Comparison of ENCODE assay signal across 11 cellular contexts in genomic region chr7:44636041-44636580, GRCh38. TPM values are rescaled to one million over a fixed set of nuclear protein-coding genes. Genes with fewer than 3 reads are reported as not detected.
DNase-seq lines count a peak whose midpoint lies in the region; ATAC-seq and TF ChIP-seq lines count a peak whose summit lies in the region.
"Had no signal": no experiment of that assay in that cellular context is flagged by ENCODE, and none has a peak within 500 bp of the region (broad histone marks: within the 10 kb centered on the region; RNA-seq: fewer than 3 reads in every experiment).

No MANE protein-coding gene starts in this region.

- H3K9me3 ChIP-seq in gastroesophageal sphincter: no peaks in the 10 kb centered on the region

- peak overlapping the region; percentile 100 for H3K27ac Mint-ChIP-seq in stimulated activated naive B cell treated with anti-CD40 and anti-IgM and Interleukin-4, amounts not matched to agents 10 μg/mL and 1 μg/mL and 100 μg/mL, for 72 hours

- peak overlapping the region in 2 of 4 donors; percentile 76 to 85 for H3K27ac ChIP-seq in gastroesophageal sphincter

- H3K4me1 Mint-ChIP-seq in stimulated activated naive B cell treated with anti-CD40 and anti-IgM and Interleukin-4, amounts not matched to agents 10 μg/mL and 1 μg/mL and 100 μg/mL, for 72 hours: peaks cover 63 to 96% of the 10 kb centered on the region in 2 donors

- WGBS in gastroesophageal sphincter (ENCODE audit: low coverage in 1 of 2), 2 donors: 100% methylated on average over 1 of the region's 3 CpGs; no CpG with 5 or more reads in 1 of the 2 donors

- peaks cover 0 to 3% of the 10 kb centered on the region in 2 donors for H3K9me3 Mint-ChIP-seq in stimulated activated naive B cell treated with anti-CD40 and anti-IgM and Interleukin-4, amounts not matched to agents 10 μg/mL and 1 μg/mL and 100 μg/mL, for 72 hours

- no peak overlapping the region for H3K4me3 ChIP-seq in gastroesophageal sphincter

- no peaks in the 10 kb centered on the region for H3K27me3 Mint-ChIP-seq in stimulated activated naive B cell treated with anti-CD40 and anti-IgM and Interleukin-4, amounts not matched to agents 10 μg/mL and 1 μg/mL and 100 μg/mL, for 72 hours

- H3K4me3 Mint-ChIP-seq in stimulated activated naive B cell treated with anti-CD40 and anti-IgM and Interleukin-4, amounts not matched to agents 10 μg/mL and 1 μg/mL and 100 μg/mL, for 72 hours: no peak overlapping the region

- peaks cover 21 to 53% of the 10 kb centered on the region in 2 donors for H3K36me3 Mint-ChIP-seq in stimulated activated naive B cell treated with anti-CD40 and anti-IgM and Interleukin-4, amounts not matched to agents 10 μg/mL and 1 μg/mL and 100 μg/mL, for 72 hours

- TF ChIP-seq POLR2A in gastroesophageal sphincter (IDR thresholded peaks at IDR 0.05): no peak

- peak; percentile 54 for DNase-seq in activated CD8-positive, alpha-beta memory T cell treated with anti-CD3 and anti-CD28 coated beads for 24 hours
- no peak for DNase-seq in activated CD8-positive, alpha-beta memory T cell treated with anti-CD3 and anti-CD28 coated beads, Interleukin-2, amount 50 U/mL, for 4 hours
- DNase-seq in UCSD-AML1 (lab: John Stamatoyannopoulos, UW; ENCODE audit: unreplicated experiment) (peak; percentile 10), islet precursor cell (peak; percentile 26), kidney glomerular epithelial cell (lab: John Stamatoyannopoulos, UW) (no peak)
- no peak for DNase-seq in stimulated activated naive B cell treated with anti-CD40 and anti-IgM and Interleukin-4, amounts not matched to agents 10 μg/mL and 1 μg/mL and 100 μg/mL, for 72 hours
- no peak for DNase-seq in central memory CD4-positive, alpha-beta T cell
- DNase-seq: activated CD4-positive, CD25-positive, alpha-beta regulatory T cell treated with anti-CD3 and anti-CD28 coated beads, Interleukin-2, amount 50 U/mL, for 72 hours; HCEC 1CT; NCI-H1105 treated with DMSO at 0.1 percent for 48 hours had no signal

- ATAC-seq in stimulated activated naive B cell treated with anti-CD40 and anti-IgM and Interleukin-4, amounts not matched to agents 10 μg/mL and 1 μg/mL and 100 μg/mL, for 72 hours (replicated peaks): no peak
- ATAC-seq in gastroesophageal sphincter: no peak

- H3K27me3 ChIP-seq in gastroesophageal sphincter: no peaks in the 10 kb centered on the region

- H3K36me3 ChIP-seq in gastroesophageal sphincter: no peaks in the 10 kb centered on the region

- TF ChIP-seq CTCF in gastroesophageal sphincter (IDR thresholded peaks at IDR 0.05): no peak

- TF ChIP-seq EP300 in gastroesophageal sphincter (IDR thresholded peaks at IDR 0.05): no peak

- H3K4me1 ChIP-seq in gastroesophageal sphincter: peaks cover 14 to 90% (median 50%) of the 10 kb centered on the region in 3 donors

RNA-seq across cellular contexts. Expression of gene OGDH, which starts 29.7 kb away (rescaled TPM):
- total RNA-seq in gastroesophageal sphincter: 100 to 1,000 TPM; 112 to 222 (median 137) TPM

RNA-seq across cellular contexts. Expression of gene TMED4, which starts 54.1 kb away (rescaled TPM):
- total RNA-seq in gastroesophageal sphincter: 100 to 1,000 TPM; 124 to 193 (median 160) TPM

Comparison
In these comparisons a context has a peak if more than half of its experiments do, and no peak if none do; other contexts are left out.
1. DNase-seq: peak in activated CD8-positive, alpha-beta memory T cell treated with anti-CD3 and anti-CD28 coated beads for 24 hours (single experiment), UCSD-AML1 (single experiment) and islet precursor cell (single experiment); none in activated CD8-positive, alpha-beta memory T cell treated with anti-CD3 and anti-CD28 coated beads, Interleukin-2, amount 50 U/mL, for 4 hours (single experiment), stimulated activated naive B cell treated with anti-CD40 and anti-IgM and Interleukin-4, amounts not matched to agents 10 μg/mL and 1 μg/mL and 100 μg/mL, for 72 hours (single experiment), kidney glomerular epithelial cell (single experiment) and central memory CD4-positive, alpha-beta T cell (single experiment).